ENCODE assay signal across 28 cellular contexts in genomic region chr9:125416517-125416916, GRCh38.
"Had no signal": no experiment of that assay in that cellular context is flagged by ENCODE, and none has a peak within 500 bp of the region (broad histone marks: within the 10 kb centered on the region; RNA-seq: fewer than 3 reads in every experiment).

No MANE protein-coding gene starts in this region.

- ATAC-seq: left colon; left lung; lower lobe of right lung; natural killer cell treated with Interleukin-12 subunit alpha and Interleukin-12 subunit beta and Interleukin-15 and Interleukin-18, amount 100 ng/mL, for 72 hours; psoas muscle; stimulated activated memory B cell treated with anti-CD40 and anti-IgM and Interleukin-4, amounts not matched to agents 10 μg/mL and 1 μg/mL and 100 μg/mL, for 72 hours; stimulated activated naive CD8-positive, alpha-beta T cell treated with anti-CD3 and anti-CD28 coated beads, Interleukin-15, amount 100 ng/mL, for 72 hours; upper lobe of right lung had no signal

- H3K36me3 Mint-ChIP-seq: immature natural killer cell; naive B cell; natural killer cell treated with Interleukin-12 subunit alpha and Interleukin-12 subunit beta and Interleukin-15 and Interleukin-18, amount 100 ng/mL, for 72 hours; stimulated activated memory B cell treated with anti-CD40 and anti-IgM and Interleukin-4, amounts not matched to agents 10 μg/mL and 1 μg/mL and 100 μg/mL, for 72 hours had no signal

- H3K79me2 ChIP-seq: parathyroid adenoma had no signal

- H3K36me3 ChIP-seq: left lung, lower lobe of right lung, neutrophil, thyroid gland, transverse colon, upper lobe of right lung had no signal

- H3K4me1 ChIP-seq: left lung, lower lobe of right lung, parathyroid adenoma, psoas muscle, testis, upper lobe of right lung had no signal

- H2AFZ ChIP-seq: parathyroid adenoma had no signal

- FAIRE-seq: islet of Langerhans, kidney, urothelium cell line had no signal

- H3K4me3 ChIP-seq: left lung, lower lobe of right lung, psoas muscle, smooth muscle cell, testis, thyroid gland, transverse colon, upper lobe of right lung had no signal

- H3K27ac Mint-ChIP-seq: immature natural killer cell; natural killer cell treated with Interleukin-12 subunit alpha and Interleukin-12 subunit beta and Interleukin-15 and Interleukin-18, amount 100 ng/mL, for 72 hours; stimulated activated memory B cell treated with anti-CD40 and anti-IgM and Interleukin-4, amounts not matched to agents 10 μg/mL and 1 μg/mL and 100 μg/mL, for 72 hours; stimulated activated naive CD8-positive, alpha-beta T cell treated with anti-CD3 and anti-CD28 coated beads, Interleukin-15, amount 100 ng/mL, for 72 hours had no signal

- DNase-seq: immature natural killer cell; kidney; left colon; lower lobe of right lung; mammary epithelial cell; mesenchymal stem cell; naive B cell; occipital lobe; psoas muscle; stimulated activated CD4-positive, alpha-beta T cell treated with anti-CD3 and anti-CD28 coated beads, Interleukin-1b, Interleukin-23, amount 100 ng/mL, for 48 hours; stimulated activated CD4-positive, alpha-beta T cell treated with anti-CD3 and anti-CD28 coated beads, Interleukin-2, amount 100 ng/mL, for 48 hours; stimulated activated CD4-positive, alpha-beta T cell treated with anti-CD3 and anti-CD28 coated beads, Interleukin-4, amount 100 ng/mL, for 4 hours; stimulated activated CD8-positive, alpha-beta memory T cell treated with anti-CD3 and anti-CD28 coated beads, Interleukin-4, amount 100 ng/mL, for 48 hours; stimulated activated naive CD4-positive, alpha-beta T cell treated with Interleukin-2 at 50 U/mL for 16 hours; stimulated activated naive CD8-positive, alpha-beta T cell treated with anti-CD3 and anti-CD28 coated beads, Interleukin-15, amount 100 ng/mL, for 72 hours; testis; transverse colon; upper lobe of right lung had no signal

- H3K4me1 Mint-ChIP-seq: immature natural killer cell; naive B cell; stimulated activated memory B cell treated with anti-CD40 and anti-IgM and Interleukin-4, amounts not matched to agents 10 μg/mL and 1 μg/mL and 100 μg/mL, for 72 hours; stimulated activated naive CD8-positive, alpha-beta T cell treated with anti-CD3 and anti-CD28 coated beads, Interleukin-15, amount 100 ng/mL, for 72 hours had no signal

- H3K4me2 ChIP-seq: smooth muscle cell had no signal

- H3K4me3 Mint-ChIP-seq: immature natural killer cell; natural killer cell treated with Interleukin-12 subunit alpha and Interleukin-12 subunit beta and Interleukin-15 and Interleukin-18, amount 100 ng/mL, for 72 hours; stimulated activated memory B cell treated with anti-CD40 and anti-IgM and Interleukin-4, amounts not matched to agents 10 μg/mL and 1 μg/mL and 100 μg/mL, for 72 hours; stimulated activated naive CD8-positive, alpha-beta T cell treated with anti-CD3 and anti-CD28 coated beads, Interleukin-15, amount 100 ng/mL, for 72 hours had no signal

- H3K9me3 Mint-ChIP-seq: immature natural killer cell; natural killer cell treated with Interleukin-12 subunit alpha and Interleukin-12 subunit beta and Interleukin-15 and Interleukin-18, amount 100 ng/mL, for 72 hours; neural crest cell; stimulated activated memory B cell treated with anti-CD40 and anti-IgM and Interleukin-4, amounts not matched to agents 10 μg/mL and 1 μg/mL and 100 μg/mL, for 72 hours; stimulated activated naive CD8-positive, alpha-beta T cell treated with anti-CD3 and anti-CD28 coated beads, Interleukin-15, amount 100 ng/mL, for 72 hours had no signal

- H3K27me3 Mint-ChIP-seq: naive B cell; natural killer cell treated with Interleukin-12 subunit alpha and Interleukin-12 subunit beta and Interleukin-15 and Interleukin-18, amount 100 ng/mL, for 72 hours; stimulated activated memory B cell treated with anti-CD40 and anti-IgM and Interleukin-4, amounts not matched to agents 10 μg/mL and 1 μg/mL and 100 μg/mL, for 72 hours had no signal

- H3K9ac ChIP-seq: parathyroid adenoma had no signal

- H3K27ac ChIP-seq: left lung, lower lobe of right lung, neutrophil, parathyroid adenoma, psoas muscle, testis, thyroid gland, transverse colon, upper lobe of right lung had no signal

- H3K9me3 ChIP-seq: left lung, lower lobe of right lung, neutrophil, psoas muscle, testis, thyroid gland, transverse colon, upper lobe of right lung had no signal

- H3K27me3 ChIP-seq: left lung, testis, thyroid gland, transverse colon, upper lobe of right lung had no signal
